Comparison of ENCODE assay signal across 8 cellular contexts in the genomic region with DNA sequence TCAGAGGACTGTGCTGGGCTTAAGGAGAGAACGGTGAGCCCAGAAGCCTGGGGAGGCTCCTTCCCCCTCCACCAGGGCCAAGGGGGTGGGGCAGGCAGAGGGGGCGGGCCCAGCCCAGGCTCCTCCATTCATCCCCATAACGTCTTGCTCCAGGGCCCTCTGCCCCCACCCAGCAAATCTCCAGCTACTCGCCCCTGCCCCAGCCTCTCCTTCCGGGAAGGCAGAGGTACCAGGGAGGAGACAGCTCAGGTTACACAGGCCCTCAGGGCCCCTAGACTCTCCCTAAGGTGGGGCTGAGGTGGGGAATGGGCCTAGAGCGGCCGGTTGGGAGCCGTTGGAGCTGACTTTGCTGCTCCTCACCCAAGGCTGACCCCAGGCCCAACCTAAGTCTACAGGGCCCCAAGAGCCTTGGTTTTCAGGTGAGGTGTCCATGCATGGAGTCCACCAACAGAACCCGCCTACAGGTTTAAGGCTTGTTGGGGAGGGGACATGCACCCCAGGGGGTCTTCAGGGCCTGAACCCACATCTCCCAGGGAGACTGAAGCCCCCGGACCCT. TPM values are rescaled to one million over a fixed set of nuclear protein-coding genes. Genes with fewer than 3 reads are reported as not detected.
DNase-seq lines count a peak whose midpoint lies in the region; ATAC-seq and TF ChIP-seq lines count a peak whose summit lies in the region.

No MANE protein-coding gene starts in this region.

- CTCF ChIA-PET in CD8-positive, alpha-beta T cell (lab: Charles Lee) = no interaction called here

- peaks cover 2% of the 10 kb centered on the region for H3K4me1 Mint-ChIP-seq in CD8-positive, alpha-beta T cell (ENCODE audit: low read depth)

- H3K4me3 ChIP-seq in CD8-positive, alpha-beta T cell (ENCODE audit: low read depth, low read length) = no peak overlapping the region
- H3K4me3 ChIP-seq in duodenal mucosa (ENCODE audit: low read depth in 1 of 2, low read length in 2 of 2) = peak overlapping the region; percentile 58 to 60
- peak overlapping the region; percentile 63 to 88 for H3K4me3 ChIP-seq in muscle layer of duodenum (ENCODE audit: low read depth in 1 of 2, low read length in 2 of 2)

- no peaks in the 10 kb centered on the region for H3K9me3 Mint-ChIP-seq in CD8-positive, alpha-beta T cell

- no peak overlapping the region for H3K27ac Mint-ChIP-seq in CD8-positive, alpha-beta T cell

- no peak overlapping the region for H3K27ac ChIP-seq in CD8-positive, alpha-beta T cell (ENCODE audit: low read depth, low read length)
- H3K27ac ChIP-seq in duodenal mucosa (ENCODE audit: low read depth, low read length) = peak overlapping the region; percentile 32
- H3K27ac ChIP-seq in muscle layer of duodenum (ENCODE audit: low read length) = peak overlapping the region; percentile 8

- H3K27me3 Mint-ChIP-seq in CD8-positive, alpha-beta T cell (ENCODE audit: low read depth) = peaks cover 30% of the 10 kb centered on the region

- POLR2A ChIA-PET in CD8-positive, alpha-beta T cell (lab: Charles Lee) = no interaction called here

- peaks cover 17% of the 10 kb centered on the region for H3K4me1 ChIP-seq in CD8-positive, alpha-beta T cell (ENCODE audit: insufficient read depth, low read length)
- H3K4me1 ChIP-seq in duodenal mucosa (ENCODE audit: control insufficient read depth in 1 of 2, insufficient read depth in 2 of 2, low read length in 2 of 2) (peaks cover 27 to 32% of the 10 kb centered on the region in 2 donors), muscle layer of duodenum (ENCODE audit: control insufficient read depth in 1 of 2, insufficient read depth in 2 of 2, low read length in 2 of 2) (peaks cover 4 to 91% of the 10 kb centered on the region in 2 donors)

- H3K4me3 Mint-ChIP-seq in CD8-positive, alpha-beta T cell = peak overlapping the region; percentile 18

- in situ Hi-C loops in GM13977 (cut with MboI; ENCODE audit: low pct_unique_long_range_greater_than_20kb, low sequenced_read_pairs, unreplicated experiment) = no loop called here

- no peak for TF ChIP-seq CTCF in CD8-positive, alpha-beta T cell (IDR thresholded peaks at IDR 0.05)
- no peak for TF ChIP-seq CTCF in GM13977 (IDR thresholded peaks at IDR 0.05; ENCODE audit: extremely low read depth, insufficient read depth, missing control alignments)

- intact Hi-C loops in CD8-positive, alpha-beta T cell (cut with DNase I, micrococcal nuclease) = no loop called here

- H3K27me3 ChIP-seq in CD8-positive, alpha-beta T cell (ENCODE audit: insufficient read depth, low read length) = peaks cover 25% of the 10 kb centered on the region
- H3K27me3 ChIP-seq in duodenal mucosa (ENCODE audit: control insufficient read depth in 1 of 2, insufficient read depth in 2 of 2, low read length in 2 of 2) (peaks cover 7 to 28% of the 10 kb centered on the region in 2 donors), muscle layer of duodenum (ENCODE audit: low read depth, low read length) (peaks cover 4% of the 10 kb centered on the region)

- peak overlapping the region; percentile 18 to 25 for H3K9ac ChIP-seq in duodenal mucosa (ENCODE audit: low read depth in 1 of 2, low read length in 2 of 2)

- no peak for DNase-seq in CD8-positive, alpha-beta T cell
- peak; percentile 93 for DNase-seq in NCI-H226
- no peak for DNase-seq in T-helper 1 cell
- DNase-seq in stimulated activated CD4-positive, alpha-beta T cell treated with anti-CD3 and anti-CD28 coated beads, Interleukin-4, amount 100 ng/mL, for 1 hour = no peak
- DNase-seq in NOMO-1 treated with DMSO at 0.1 percent for 48 hours (lab: John Stamatoyannopoulos, UW; ENCODE audit: unreplicated experiment) = no peak
- no peak for DNase-seq in GM13977 (ENCODE audit: low spot score)

- ATAC-seq in CD8-positive, alpha-beta T cell = no peak

- H3K36me3 ChIP-seq in CD8-positive, alpha-beta T cell (ENCODE audit: insufficient read depth, low read length) = no peaks in the 10 kb centered on the region
- H3K36me3 ChIP-seq in duodenal mucosa (ENCODE audit: control insufficient read depth in 1 of 2, insufficient read depth in 2 of 2, low read length in 2 of 2) (no peaks in the 10 kb centered on the region), muscle layer of duodenum (ENCODE audit: control insufficient read depth in 1 of 2, insufficient read depth in 2 of 2, low read length in 2 of 2) (no peaks in the 10 kb centered on the region)

- H3K36me3 Mint-ChIP-seq in CD8-positive, alpha-beta T cell = no peaks in the 10 kb centered on the region

- no peaks in the 10 kb centered on the region for H3K9me3 ChIP-seq in CD8-positive, alpha-beta T cell (ENCODE audit: low read length)
- H3K9me3 ChIP-seq in duodenal mucosa (ENCODE audit: control insufficient read depth in 1 of 2, low read length in 2 of 2) (no peaks in the 10 kb centered on the region), muscle layer of duodenum (ENCODE audit: control insufficient read depth in 1 of 2, low read length in 2 of 2) (no peaks in the 10 kb centered on the region)

RNA-seq across cellular contexts. Expression of a gene that starts 1.2 kb away (rescaled TPM):
- total RNA-seq in CD8-positive, alpha-beta T cell = 1 to 10 TPM in 1 of 2 experiments, under 1 TPM in 1; 0.28 to 1.1 TPM

RNA-seq across cellular contexts. Expression of a gene that starts 21.0 kb away (rescaled TPM):
- 1,000 to 10,000 TPM; 3,441 to 3,445 TPM for total RNA-seq in CD8-positive, alpha-beta T cell

RNA-seq across cellular contexts. Expression of a gene that starts 41.2 kb away (rescaled TPM):
- total RNA-seq in CD8-positive, alpha-beta T cell = 1 to 10 TPM; 4.5 to 5.1 TPM
